8 cellular contexts compared by ENCODE assay signal in genomic region chr12:120687570-120688289, GRCh38. TPM values are rescaled to one million over a fixed set of nuclear protein-coding genes. Genes with fewer than 3 reads are reported as not detected.
DNase-seq lines count a peak whose midpoint lies in the region; FAIRE-seq and TF ChIP-seq lines count a peak whose summit lies in the region.

No MANE protein-coding gene starts in this region.

- peak overlapping the region; percentile 45 for H2AFZ ChIP-seq in hepatocyte

- peak overlapping the region; percentile 73 to 97 (median 92) for H3K27ac ChIP-seq in BLaER1 treated with 17β-estradiol and CSF1 and Interleukin-3, amounts not matched to agents 10 nM and 100 nM
- peak overlapping the region; percentile 80 for H3K27ac ChIP-seq in hepatocyte

- H3K9me3 ChIP-seq in BLaER1 treated with 17β-estradiol and CSF1 and Interleukin-3, amounts not matched to agents 10 nM and 100 nM (replicated peaks in 1 of 11): no peaks in the 10 kb centered on the region
- no peaks in the 10 kb centered on the region for H3K9me3 ChIP-seq in hepatocyte (ENCODE audit: low read depth)

- peaks cover 61 to 81% (median 74%) of the 10 kb centered on the region in 10 experiments for H3K4me1 ChIP-seq in BLaER1 treated with 17β-estradiol and CSF1 and Interleukin-3, amounts not matched to agents 10 nM and 100 nM
- peaks cover 37% of the 10 kb centered on the region for H3K4me1 ChIP-seq in hepatocyte (ENCODE audit: insufficient read depth)

- peak overlapping the region; percentile 86 to 97 (median 94) for H3K4me2 ChIP-seq in BLaER1 treated with 17β-estradiol and CSF1 and Interleukin-3, amounts not matched to agents 10 nM and 100 nM
- peak overlapping the region; percentile 92 for H3K4me2 ChIP-seq in hepatocyte

- no peaks in the 10 kb centered on the region for H3K9me2 ChIP-seq in hepatocyte (replicated peaks; ENCODE audit: insufficient read depth)

- no peaks in the 10 kb centered on the region for H3K27me3 ChIP-seq in BLaER1 treated with 17β-estradiol and CSF1 and Interleukin-3, amounts not matched to agents 10 nM and 100 nM
- no peaks in the 10 kb centered on the region for H3K27me3 ChIP-seq in hepatocyte

- no peak for FAIRE-seq in GM12891 (lab: Jason Lieb, UNC)

- no peak for TF ChIP-seq CTCF in hepatocyte (IDR thresholded peaks at IDR 0.05; ENCODE audit: poor library complexity)

- peak overlapping the region; percentile 87 to 98 (median 95) for H3K9ac ChIP-seq in BLaER1 treated with 17β-estradiol and CSF1 and Interleukin-3, amounts not matched to agents 10 nM and 100 nM

- no peak for TF ChIP-seq POLR2A in GM12891 (IDR thresholded peaks at IDR 0.05; ENCODE audit: low read depth, low read length)

- peaks cover 40 to 57% (median 56%) of the 10 kb centered on the region in 11 experiments; a peak in 21 of 22 replicates for H4K20me1 ChIP-seq in BLaER1 treated with 17β-estradiol and CSF1 and Interleukin-3, amounts not matched to agents 10 nM and 100 nM
- peaks cover 49% of the 10 kb centered on the region for H4K20me1 ChIP-seq in hepatocyte (ENCODE audit: insufficient read depth, poor library complexity, severe bottlenecking)

- 2% methylated on average over 31 of the region's 31 CpGs for WGBS in hepatocyte (ENCODE audit: low lambda C conversion rate, missing lambda C conversion rate)

- H3K79me2 ChIP-seq in hepatocyte: peaks cover 55% of the 10 kb centered on the region

- peak overlapping the region; percentile 86 to 97 (median 90) for H3K4me3 ChIP-seq in BLaER1 treated with 17β-estradiol and CSF1 and Interleukin-3, amounts not matched to agents 10 nM and 100 nM
- peak overlapping the region; percentile 23 for H3K4me3 ChIP-seq in hepatocyte

- peak; percentile 36 for DNase-seq in LHCN-M2 (ENCODE audit: low read depth)
- DNase-seq in activated naive CD4-positive, alpha-beta T cell treated with Interleukin-2 at 50 U/mL for 16 hours: peak; percentile 54
- DNase-seq in hepatocyte (ENCODE audit: low spot score): peak; percentile 54
- peak; percentile 41 for DNase-seq in stimulated activated CD4-positive, alpha-beta T cell treated with anti-CD3 and anti-CD28 coated beads, Interleukin-12 subunit alpha, Interleukin-12 subunit beta, amount 100 ng/mL, for 4 hours
- DNase-seq in GM12891 (ENCODE audit: insufficient read length, low spot score): no peak
- DNase-seq in cerebellar cortex (ENCODE audit: low spot score): no peak
- DNase-seq in NCI-H446 treated with DMSO at 0.1 percent for 48 hours (lab: John Stamatoyannopoulos, UW): no peak

- peaks cover under 1 to 30% (median 6%) of the 10 kb centered on the region in 11 experiments; a peak in 20 of 22 replicates for H3K36me3 ChIP-seq in BLaER1 treated with 17β-estradiol and CSF1 and Interleukin-3, amounts not matched to agents 10 nM and 100 nM
- no peaks in the 10 kb centered on the region for H3K36me3 ChIP-seq in hepatocyte (replicated peaks; ENCODE audit: insufficient read depth, low read depth)

TF ChIP-seq in GM12891, 5 proteins besides CTCF, POLR2A, EP300 and RAD21:
- TF ChIP-seq PAX5 (IDR thresholded peaks at IDR 0.05; ENCODE audit: insufficient read depth, low read length, severe bottlenecking) (no peak), TAF1 (IDR thresholded peaks at IDR 0.05; ENCODE audit: low read depth, low read length) (no peak), SPI1 (IDR thresholded peaks at IDR 0.05; ENCODE audit: low read depth, low read length) (no peak), POU2F2 (IDR thresholded peaks at IDR 0.05; ENCODE audit: low read depth, low read length) (no peak), POLR2AphosphoS5 (IDR thresholded peaks at IDR 0.05; ENCODE audit: low read depth, low read length) (no peak)

RNA-seq across cellular contexts. Expression of gene MLEC, which starts 0.8 kb away (rescaled TPM):
- 139 and 140 TPM in 2 replicates for total RNA-seq in LHCN-M2 (2014; rRNA removed)
- 75.2 TPM for polyA plus RNA-seq in LHCN-M2 (2012)
- total RNA-seq in hepatocyte: 132 and 135 TPM in 2 replicates
- polyA plus RNA-seq in hepatocyte: 210 and 227 TPM in 2 replicates
- polyA plus RNA-seq in GM12891 (2012; ENCODE audit: low read depth, missing spikeins): 32.9 TPM

RNA-seq across cellular contexts. Expression of gene UNC119B, which starts 22.5 kb away (rescaled TPM):
- 16.2 and 18.7 TPM in 2 replicates for total RNA-seq in LHCN-M2 (2014; rRNA removed)
- 17.6 TPM for polyA plus RNA-seq in LHCN-M2 (2012)
- 24.7 and 26.0 TPM in 2 replicates for total RNA-seq in hepatocyte
- 5.2 and 10.9 TPM in 2 replicates for polyA plus RNA-seq in hepatocyte
- polyA plus RNA-seq in GM12891 (2012; ENCODE audit: low read depth, missing spikeins): 16.4 TPM

RNA-seq across cellular contexts. Expression of gene ACADS, which starts 37.9 kb away (rescaled TPM):
- 15.5 and 16.9 TPM in 2 replicates for total RNA-seq in LHCN-M2 (2014; rRNA removed)
- polyA plus RNA-seq in LHCN-M2 (2012): 7.8 TPM
- total RNA-seq in hepatocyte: 53.5 and 59.6 TPM in 2 replicates
- 58.0 and 66.8 TPM in 2 replicates for polyA plus RNA-seq in hepatocyte
- polyA plus RNA-seq in GM12891 (2012; ENCODE audit: low read depth, missing spikeins): 16.9 TPM

RNA-seq across cellular contexts. Expression of gene CABP1, which starts 47.3 kb away (rescaled TPM):
- 0.45 TPM in 1 of 2 replicates, not detected in the other for total RNA-seq in LHCN-M2 (2014; rRNA removed)
- polyA plus RNA-seq in LHCN-M2 (2012): 0.09 TPM
- total RNA-seq in hepatocyte: 1.5 TPM in 1 of 2 replicates, not detected in the other
- polyA plus RNA-seq in hepatocyte: 0.74 TPM in 1 of 2 replicates, not detected in the other
- 1.2 TPM for polyA plus RNA-seq in GM12891 (2012; ENCODE audit: low read depth, missing spikeins)

Comparison
In these comparisons a context has a peak if more than half of its experiments do, and no peak if none do; other contexts are left out.
1. DNase-seq: peak in LHCN-M2 (single experiment), activated naive CD4-positive, alpha-beta T cell treated with Interleukin-2 at 50 U/mL for 16 hours (single experiment), hepatocyte (single experiment) and stimulated activated CD4-positive, alpha-beta T cell treated with anti-CD3 and anti-CD28 coated beads, Interleukin-12 subunit alpha, Interleukin-12 subunit beta, amount 100 ng/mL, for 4 hours (single experiment); none in GM12891 (single experiment), cerebellar cortex (single experiment) and NCI-H446 treated with DMSO at 0.1 percent for 48 hours (single experiment).